ENCODE assay signal across 34 cellular contexts in the genomic region with DNA sequence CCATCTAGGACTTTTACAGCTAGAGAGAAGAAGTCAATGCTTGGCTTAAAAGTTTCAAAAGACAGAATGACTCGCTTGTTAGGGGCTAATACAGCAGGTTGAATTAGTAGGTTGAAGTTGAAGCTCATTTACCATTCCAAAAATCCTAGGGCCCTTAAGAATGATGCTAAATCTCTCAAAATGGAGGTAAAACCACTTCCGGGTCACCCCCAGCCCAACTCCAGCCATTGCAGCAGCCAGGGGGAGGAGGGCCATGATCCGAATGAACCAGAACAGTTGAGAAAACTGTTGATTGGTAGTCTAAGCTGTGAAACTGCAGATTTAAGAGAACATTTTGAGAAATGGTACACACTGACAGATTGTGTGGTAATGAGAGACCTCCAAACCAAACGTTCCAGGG.
"Had no signal": no experiment of that assay in that cellular context is flagged by ENCODE, and none has a peak within 500 bp of the region (broad histone marks: within the 10 kb centered on the region; RNA-seq: fewer than 3 reads in every experiment).

No MANE protein-coding gene starts in this region.

- H3K9ac ChIP-seq: KMS-11 had no signal

- H3K27me3 ChIP-seq: MG63 had no signal

- H3K4me2 ChIP-seq: KMS-11 had no signal

- DNase-seq: Karpas-422, Kasumi-1, MG63, MM.1S, MV-4-11, NCI-H1048, NCI-H1092, NCI-H1092 treated with DMSO at 0.1 percent for 48 hours, NCI-H1105, NCI-H1105 treated with DMSO at 0.1 percent for 48 hours, NCI-H1417, NCI-H1417 treated with DMSO at 0.1 percent for 48 hours, NCI-H1436, NCI-H1436 treated with DMSO at 0.1 percent for 48 hours, NCI-H146, NCI-H1694, NCI-H1694 treated with DMSO at 0.1 percent for 48 hours, NCI-H187, NCI-H187 treated with DMSO at 0.1 percent for 48 hours, NCI-H1930, NCI-H2029, NCI-H2029 treated with DMSO at 0.1 percent for 48 hours, NCI-H2081, NCI-H2081 treated with DMSO at 0.1 percent for 48 hours, NCI-H2107, NCI-H2171 treated with DMSO at 0.1 percent for 48 hours, NCI-H2227 treated with DMSO at 0.1 percent for 48 hours, NCI-H226, NCI-H345, NCI-H446, NCI-H446 treated with DMSO at 0.1 percent for 48 hours, NCI-H510A, NCI-H510A treated with DMSO at 0.1 percent for 48 hours had no signal

- H3K27ac ChIP-seq: KMS-11 had no signal

- H3K4me3 ChIP-seq: MG63 had no signal

- H3K9me3 ChIP-seq: MG63 had no signal

- H3K36me3 ChIP-seq: MG63 had no signal
